In the genomic region with DNA sequence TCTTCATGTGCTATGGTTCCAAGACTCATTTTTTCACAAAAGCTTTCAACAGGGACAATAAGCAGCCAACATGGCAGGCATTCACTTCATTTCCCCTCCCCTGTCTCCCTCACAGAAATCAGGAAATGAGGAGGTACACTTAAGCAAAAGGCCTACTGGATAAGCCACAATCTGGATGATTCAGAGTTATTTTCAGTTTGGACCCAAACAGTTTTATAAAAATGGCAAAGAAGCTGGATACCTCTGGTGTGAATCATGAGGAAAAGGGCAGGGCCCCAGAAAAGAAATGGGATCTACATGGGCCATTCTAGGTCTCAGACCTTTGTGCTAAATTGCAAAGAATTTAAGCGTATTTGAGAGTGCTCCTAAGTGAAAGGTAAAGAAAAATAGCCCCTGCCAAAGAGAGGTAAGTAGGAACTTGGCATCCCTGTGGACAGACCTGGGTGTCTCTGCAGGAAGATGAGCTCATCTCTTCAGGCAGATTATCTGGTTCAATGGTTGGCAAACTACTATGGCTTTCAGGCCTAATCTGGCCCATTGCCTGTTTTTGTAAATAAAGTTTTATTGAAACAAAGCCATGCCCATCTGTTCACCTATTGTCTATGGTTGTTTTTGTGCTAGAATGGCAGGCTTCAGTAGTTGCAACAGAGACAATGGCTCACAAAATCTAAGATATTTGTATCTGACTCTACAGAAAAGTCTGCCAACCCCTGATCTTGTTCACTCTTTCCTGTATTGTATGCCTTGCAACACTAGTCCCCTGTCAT, we compare ENCODE assay signal across 13 cellular contexts.
DNase-seq lines count a peak whose midpoint lies in the region; ATAC-seq, FAIRE-seq and TF ChIP-seq lines count a peak whose summit lies in the region.
"Had no signal": no experiment of that assay in that cellular context is flagged by ENCODE, and none has a peak within 500 bp of the region (broad histone marks: within the 10 kb centered on the region; RNA-seq: fewer than 3 reads in every experiment).

No MANE protein-coding gene starts in this region.

- H3K27me3 ChIP-seq in fibroblast of lung (ENCODE audit: control insufficient read depth, insufficient read depth, low read length) = no peaks in the 10 kb centered on the region
- no peaks in the 10 kb centered on the region for H3K27me3 ChIP-seq in skeletal muscle satellite cell (ENCODE audit: control insufficient read depth, insufficient read depth, low read length)
- H3K27me3 ChIP-seq: heart left ventricle, spleen had no signal

- peak; percentile 59 for DNase-seq in H54 (ENCODE audit: insufficient read length, low spot score)
- DNase-seq in RPMI7951 (ENCODE audit: low read depth) = peak; percentile 89
- DNase-seq in fibroblast of lung (ENCODE audit: low read depth in 2 of 2) = peak; percentile 79 to 98
- DNase-seq in activated naive CD4-positive, alpha-beta T cell treated with anti-CD3 and anti-CD28 coated beads, Interleukin-2, amount 50 U/mL, for 16 hours = no peak
- no peak for DNase-seq in NCI-H2081 treated with DMSO at 0.1 percent for 48 hours (lab: John Stamatoyannopoulos, UW)
- DNase-seq in amygdala (lab: John Stamatoyannopoulos, UW) = no peak
- DNase-seq: cerebellar nuclear complex, H9, heart left ventricle, NCI-H1417 treated with DMSO at 0.1 percent for 48 hours, spleen had no signal

- H4K20me1 ChIP-seq in fibroblast of lung (ENCODE audit: control insufficient read depth, extremely low read depth, insufficient read depth, low read length) = no peaks in the 10 kb centered on the region

- H3K4me2 ChIP-seq in fibroblast of lung (ENCODE audit: extremely low read depth, insufficient read depth, low read length) (peak overlapping the region; percentile 42), skeletal muscle satellite cell (ENCODE audit: low read length) (peak overlapping the region; percentile 35)

- H3K9ac ChIP-seq in fibroblast of lung (ENCODE audit: insufficient read depth, low read length) = no peak overlapping the region
- peak overlapping the region; percentile 61 for H3K9ac ChIP-seq in skeletal muscle satellite cell (ENCODE audit: low read depth, low read length)

- H3K27ac ChIP-seq in fibroblast of lung (ENCODE audit: insufficient read depth, low read length) = peak overlapping the region; percentile 69
- H3K27ac ChIP-seq: heart left ventricle, spleen had no signal

- no peaks in the 10 kb centered on the region for H3K9me3 ChIP-seq in fibroblast of lung (ENCODE audit: control insufficient read depth, insufficient read depth, low read depth, low read length)
- H3K9me3 ChIP-seq in skeletal muscle satellite cell (replicated peaks; ENCODE audit: low read length) = no peaks in the 10 kb centered on the region
- H3K9me3 ChIP-seq: heart left ventricle, spleen had no signal

- ATAC-seq in GM21529 (IDR thresholded peaks at IDR 0.05; ENCODE audit: unreplicated experiment) = no peak
- ATAC-seq: heart left ventricle had no signal

- TF ChIP-seq POLR2A in H54 (IDR thresholded peaks at IDR 0.05; ENCODE audit: low read depth, low read length) = no peak

- FAIRE-seq in H54 (lab: Jason Lieb, UNC) = no peak

- H3K36me3 ChIP-seq in fibroblast of lung (ENCODE audit: control insufficient read depth, insufficient read depth, low read length) (no peaks in the 10 kb centered on the region), skeletal muscle satellite cell (ENCODE audit: insufficient read depth, low read length) (no peaks in the 10 kb centered on the region)
- H3K36me3 ChIP-seq: heart left ventricle, spleen had no signal

- no peak for TF ChIP-seq CTCF in fibroblast of lung (conservative IDR thresholded peaks at IDR 0.05 in 1 of 2, IDR thresholded peaks at IDR 0.05 in 1 of 2; ENCODE audit: low read depth in 1 of 2, low read length in 2 of 2)

- H3K4me1 ChIP-seq in fibroblast of lung (ENCODE audit: control insufficient read depth, extremely low read depth, insufficient read depth, low read length) = peaks cover 5% of the 10 kb centered on the region
- H3K4me1 ChIP-seq in skeletal muscle satellite cell (ENCODE audit: control insufficient read depth, insufficient read depth, low read length) = peaks cover 15% of the 10 kb centered on the region
- H3K4me1 ChIP-seq: heart left ventricle, spleen had no signal

- H2AFZ ChIP-seq in fibroblast of lung (ENCODE audit: low read length) = peak overlapping the region; percentile 52

- H3K79me2 ChIP-seq in fibroblast of lung (ENCODE audit: control insufficient read depth, insufficient read depth, low read length) = no peaks in the 10 kb centered on the region

- H3K4me3 ChIP-seq in fibroblast of lung (replicated peaks in 1 of 4; ENCODE audit: control extremely low read depth in 1 of 4, insufficient read depth in 1 of 4, low read depth in 3 of 4, low read length in 4 of 4) (no peak overlapping the region), skeletal muscle satellite cell (ENCODE audit: low read length) (no peak overlapping the region)
- H3K4me3 ChIP-seq: heart left ventricle, spleen had no signal

Comparison
In these comparisons a context has a peak if more than half of its experiments do, and no peak if none do; other contexts are left out.
1. DNase-seq: peak in H54 (single experiment), RPMI7951 (single experiment) and fibroblast of lung (2 of 2); none in activated naive CD4-positive, alpha-beta T cell treated with anti-CD3 and anti-CD28 coated beads, Interleukin-2, amount 50 U/mL, for 16 hours (single experiment), NCI-H2081 treated with DMSO at 0.1 percent for 48 hours (single experiment) and amygdala (0 of 56).